Comparison of ENCODE assay signal across 15 cellular contexts in genomic region chr9:136565722-136566552, GRCh38. TPM values are rescaled to one million over a fixed set of nuclear protein-coding genes. Genes with fewer than 3 reads are reported as not detected.
DNase-seq lines count a peak whose midpoint lies in the region; ATAC-seq and TF ChIP-seq lines count a peak whose summit lies in the region.
"Had no signal": no experiment of that assay in that cellular context is flagged by ENCODE, and none has a peak within 500 bp of the region (broad histone marks: within the 10 kb centered on the region; RNA-seq: fewer than 3 reads in every experiment).

No MANE protein-coding gene starts in this region.

- H3K27ac Mint-ChIP-seq in immature natural killer cell (peak overlapping the region in 4 of 6 donors; percentile 6 to 88 (median 68)), type B pancreatic cell (peak overlapping the region; percentile 74)
- H3K27ac Mint-ChIP-seq: CD4-positive, alpha-beta T cell; IgD-negative memory B cell; T-helper 17 cell had no signal

- H3K27me3 Mint-ChIP-seq in immature natural killer cell (ENCODE audit: low read depth in 3 of 3): no peaks in the 10 kb centered on the region
- no peaks in the 10 kb centered on the region for H3K27me3 Mint-ChIP-seq in type B pancreatic cell
- H3K27me3 Mint-ChIP-seq: CD4-positive, alpha-beta T cell; T-helper 17 cell had no signal

- ATAC-seq in heart left ventricle (no peak), Right ventricle myocardium inferior (no peak), SK-N-SH treated with all-trans-retinoic acid at 6 μM for 48 hours (no peak)
- ATAC-seq: T-helper 17 cell had no signal

- H2BK120ac ChIP-seq in trophoblast cell (ENCODE audit: insufficient read depth, low read length, poor library complexity): no peak overlapping the region

- H3K9me3 ChIP-seq in heart left ventricle (no peaks in the 10 kb centered on the region), trophoblast cell (ENCODE audit: insufficient read depth, low read depth, low read length) (peaks cover 8% of the 10 kb centered on the region)

- intact Hi-C loops in heart left ventricle (cut with DNase I) (loop anchor here in 2 of 10 donors (1.0 to 2.0 kb wide), 2 partner anchors 19 to 20 kb away; partner anchors contain the start of gene NOTCH1 (in 2 of the 2)), Right ventricle myocardium inferior (cut with DNase I) (loop anchor here (2.0 kb wide), 1 partner anchor 19 kb away; the partner anchor contains the start of gene NOTCH1)

- no peak overlapping the region for H2BK12ac ChIP-seq in trophoblast cell (ENCODE audit: low read length)

- H3K36me3 ChIP-seq in heart left ventricle (no peaks in the 10 kb centered on the region), trophoblast cell (ENCODE audit: control insufficient read depth in 1 of 2, insufficient read depth in 2 of 2, low read length in 2 of 2) (no peaks in the 10 kb centered on the region)

- H3K4me2 ChIP-seq in trophoblast cell (ENCODE audit: low read length): no peak overlapping the region

- H3K4me1 ChIP-seq in heart left ventricle (peaks cover 34 to 84% (median 74%) of the 10 kb centered on the region in 12 donors), trophoblast cell (ENCODE audit: control insufficient read depth in 1 of 2, insufficient read depth in 2 of 2, low read length in 2 of 2) (peaks cover 22% of the 10 kb centered on the region in 2 experiments)
- H3K4me1 ChIP-seq: parathyroid adenoma had no signal

- H3K4me1 Mint-ChIP-seq in immature natural killer cell (peaks cover 48 to 54% of the 10 kb centered on the region in 2 donors), type B pancreatic cell (ENCODE audit: unreplicated experiment) (peaks cover 23% of the 10 kb centered on the region)

- no peak overlapping the region for H3K18ac ChIP-seq in trophoblast cell (ENCODE audit: low read length)

- peak overlapping the region; percentile 25 for H2AK5ac ChIP-seq in trophoblast cell (ENCODE audit: low read length)

- TF ChIP-seq CTCF in heart left ventricle (IDR thresholded peaks at IDR 0.05) (no peak), type B pancreatic cell (conservative IDR thresholded peaks at IDR 0.05) (no peak)

- TF ChIP-seq POLR2A in heart left ventricle (IDR thresholded peaks at IDR 0.05): no peak

- no peak overlapping the region for H3K9ac ChIP-seq in trophoblast cell (ENCODE audit: low read length)
- H3K9ac ChIP-seq: parathyroid adenoma had no signal

- peaks cover 13% of the 10 kb centered on the region for H3K79me1 ChIP-seq in trophoblast cell (ENCODE audit: low read length)

- DNase-seq in heart left ventricle (peak in 1 of 5 donors; percentile 30), Right ventricle myocardium inferior (ENCODE audit: missing footprints) (no peak), immature natural killer cell (no peak), trophoblast cell (no peak), type B pancreatic cell (ENCODE audit: extremely low spot score, unreplicated experiment) (no peak), inferior parietal cortex (ENCODE audit: extremely low spot score) (no peak), Ammon's horn (ENCODE audit: low spot score) (no peak)
- DNase-seq: activated naive CD4-positive, alpha-beta T cell treated with Interleukin-2 at 50 U/mL for 16 hours; CD4-positive, alpha-beta T cell; DMS79; effector CD8-positive, alpha-beta T cell; T-helper 17 cell had no signal

- peaks cover under 1% of the 10 kb centered on the region for H3K79me2 ChIP-seq in trophoblast cell (ENCODE audit: control insufficient read depth, insufficient read depth, low read length, poor library complexity)
- H3K79me2 ChIP-seq: parathyroid adenoma had no signal

- no peak overlapping the region for H3K14ac ChIP-seq in trophoblast cell (ENCODE audit: low read length)

- H3K23ac ChIP-seq in trophoblast cell (ENCODE audit: low read length): no peak overlapping the region

- H3K4me3 ChIP-seq in heart left ventricle (no peak overlapping the region), trophoblast cell (ENCODE audit: low read depth, low read length) (no peak overlapping the region)

- WGBS in heart left ventricle, 4 donors: 74 to 82% (median 79%) methylated on average over 21 to 24 of the region's 24 CpGs
- no CpG with 5 or more reads among the region's 24 CpGs for WGBS in trophoblast cell (ENCODE audit: extremely low coverage, insufficient coverage, insufficient read length)

- H3K9me3 Mint-ChIP-seq in immature natural killer cell: no peaks in the 10 kb centered on the region
- no peaks in the 10 kb centered on the region for H3K9me3 Mint-ChIP-seq in type B pancreatic cell
- H3K9me3 Mint-ChIP-seq: CD4-positive, alpha-beta T cell had no signal

- peak overlapping the region; percentile 51 for H4K91ac ChIP-seq in trophoblast cell (ENCODE audit: low read depth, low read length)

- no peak overlapping the region for H4K8ac ChIP-seq in trophoblast cell (ENCODE audit: low read depth, low read length)

- H3K27ac ChIP-seq in heart left ventricle (peak overlapping the region in 11 of 12 donors; percentile 55 to 93 (median 81)), trophoblast cell (ENCODE audit: low read depth, low read length) (no peak overlapping the region)
- H3K27ac ChIP-seq: parathyroid adenoma had no signal

- no peak overlapping the region for H4K12ac ChIP-seq in trophoblast cell (ENCODE audit: low read depth, low read length)

- H3K4me3 Mint-ChIP-seq in immature natural killer cell (peak overlapping the region in 2 of 5 donors; percentile 60 to 69), type B pancreatic cell (peak overlapping the region; percentile 31)
- H3K4me3 Mint-ChIP-seq: CD4-positive, alpha-beta T cell; IgD-negative memory B cell; T-helper 17 cell had no signal

- H3K36me3 Mint-ChIP-seq in immature natural killer cell: peaks cover 0 to 5% (median 0%) of the 10 kb centered on the region in 3 donors
- no peaks in the 10 kb centered on the region for H3K36me3 Mint-ChIP-seq in type B pancreatic cell
- H3K36me3 Mint-ChIP-seq: IgD-negative memory B cell had no signal

- no peak overlapping the region for H2AFZ ChIP-seq in trophoblast cell (ENCODE audit: insufficient read depth, low read length, poor library complexity)
- H2AFZ ChIP-seq: parathyroid adenoma had no signal

- no peak overlapping the region for H3K4ac ChIP-seq in trophoblast cell (ENCODE audit: low read depth, low read length)

- H3K27me3 ChIP-seq in heart left ventricle (no peaks in the 10 kb centered on the region), trophoblast cell (ENCODE audit: insufficient read depth, low read length) (no peaks in the 10 kb centered on the region)

- H2BK5ac ChIP-seq in trophoblast cell (ENCODE audit: low read depth, low read length, poor library complexity): no peak overlapping the region

TF ChIP-seq in SK-N-SH treated with all-trans-retinoic acid at 6 μM for 48 hours, 23 proteins besides CTCF, POLR2A, EP300 and RAD21 (continues in another document):
- TF ChIP-seq ZFP30 (CRISPR knock-in tag; IDR thresholded peaks at IDR 0.05) (no peak), PATZ1 (CRISPR knock-in tag; IDR thresholded peaks at IDR 0.05; ENCODE audit: borderline replicate concordance) (no peak), CREB5 (CRISPR knock-in tag; IDR thresholded peaks at IDR 0.05; ENCODE audit: low read depth) (no peak), GLIS3 (CRISPR knock-in tag; IDR thresholded peaks at IDR 0.05) (no peak), BACH2 (CRISPR knock-in tag; IDR thresholded peaks at IDR 0.05; ENCODE audit: borderline replicate concordance) (no peak), POU6F1 (CRISPR knock-in tag; IDR thresholded peaks at IDR 0.05; ENCODE audit: borderline replicate concordance, low read depth) (no peak), ZNF70 (CRISPR knock-in tag; IDR thresholded peaks at IDR 0.05) (no peak), ZFP3 (CRISPR knock-in tag; IDR thresholded peaks at IDR 0.05) (no peak)

RNA-seq across cellular contexts. Expression of gene NOTCH1, which starts 20.1 kb away (rescaled TPM):
- total RNA-seq in heart left ventricle (10 to 100 TPM; 12.1 to 47.3 (median 22.1) TPM), Right ventricle myocardium inferior (18.7 TPM), type B pancreatic cell (ENCODE audit: low replicate concordance) (36.5 and 53.1 TPM in 2 replicates)
- polyA plus RNA-seq in heart left ventricle (10 to 100 TPM in 1 of 2 donors, 1 to 10 TPM in 1; 8.0 to 12.1 TPM), immature natural killer cell (10 to 100 TPM in 1 of 3 donors, 1 to 10 TPM in 1, under 1 TPM in 1; 0.98 to 22.8 (median 4.3) TPM)
- polyA plus RNA-seq in trophoblast cell (2013): 28.5 and 29.7 TPM in 2 replicates
